In the genomic region with DNA sequence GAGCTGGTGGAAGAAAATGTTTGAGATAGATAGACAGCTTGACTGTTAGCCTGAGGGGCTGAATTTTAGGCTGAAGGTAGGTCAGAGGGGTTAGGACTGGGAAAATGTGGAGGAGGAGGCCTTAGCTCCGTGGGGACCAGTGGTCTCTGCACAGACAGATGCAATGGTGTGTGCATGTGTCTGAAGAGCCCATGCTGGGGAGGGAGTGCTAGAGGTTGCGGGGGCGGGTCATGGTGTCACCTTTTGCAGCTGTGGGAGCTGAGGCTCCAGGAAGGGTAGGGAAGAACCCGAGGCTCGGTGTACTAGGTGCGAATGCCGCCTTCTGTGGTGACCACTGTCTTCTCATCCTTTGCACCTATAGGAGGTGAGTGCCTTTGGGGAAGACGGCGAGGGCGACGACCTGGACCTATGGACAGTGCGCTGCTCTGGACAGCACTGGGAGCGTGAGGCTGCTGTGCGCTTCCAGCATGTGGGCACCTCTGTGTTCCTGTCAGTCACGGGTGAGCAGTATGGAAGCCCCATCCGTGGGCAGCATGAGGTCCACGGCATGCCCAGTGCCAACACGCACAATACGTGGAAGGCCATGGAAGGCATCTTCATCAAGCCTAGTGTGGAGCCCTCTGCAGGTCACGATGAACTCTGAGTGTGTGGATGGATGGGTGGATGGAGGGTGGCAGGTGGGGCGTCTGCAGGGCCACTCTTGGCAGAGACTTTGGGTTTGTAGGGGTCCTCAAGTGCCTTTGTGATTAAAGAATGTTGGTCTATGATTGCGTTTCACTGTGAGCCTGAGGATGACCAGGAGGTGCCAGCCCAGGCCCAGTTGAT, we compare ENCODE assay signal across 9 cellular contexts. TPM values are rescaled to one million over a fixed set of nuclear protein-coding genes. Genes with fewer than 3 reads are reported as not detected.
A peak's percentile ranks its signal among the peaks of the same experiment; 100 is the strongest.
DNase-seq lines count a peak whose midpoint lies in the region; ATAC-seq, FAIRE-seq and TF ChIP-seq lines count a peak whose summit lies in the region.
"Had no signal": no experiment of that assay in that cellular context is flagged by ENCODE, and none has a peak within 500 bp of the region (broad histone marks: within the 10 kb centered on the region; RNA-seq: fewer than 3 reads in every experiment).

No MANE protein-coding gene starts in this region.

- no peak overlapping the region for H3K9ac ChIP-seq in mammary epithelial cell (ENCODE audit: insufficient read depth, low read length)

- H3K36me3 ChIP-seq in mammary epithelial cell (ENCODE audit: insufficient read depth, low read length) = peaks cover 5% of the 10 kb centered on the region
- peaks cover 10% of the 10 kb centered on the region for H3K36me3 ChIP-seq in neuron (ENCODE audit: insufficient read depth, low read length)
- H3K36me3 ChIP-seq: gastrocnemius medialis had no signal

- FAIRE-seq in RCC 7860 (lab: Jason Lieb, UNC) = no peak

- no peaks in the 10 kb centered on the region for H3K9me3 ChIP-seq in mammary epithelial cell (replicated peaks; ENCODE audit: insufficient read depth, low read length)
- no peaks in the 10 kb centered on the region for H3K9me3 ChIP-seq in neuron (ENCODE audit: low read length)
- H3K9me3 ChIP-seq: gastrocnemius medialis had no signal

- H3K4me3 ChIP-seq in GM08714 (ENCODE audit: low read length) (peak overlapping the region; percentile 89; the same call in 1 of the 2 replicates), mammary epithelial cell (replicated peaks in 1 of 3; ENCODE audit: insufficient read depth in 1 of 3, low read depth in 2 of 3, low read length in 3 of 3) (peak overlapping the region; percentile 66 to 92 (median 82)), neuron (ENCODE audit: low read length) (peak overlapping the region; percentile 88)

- CTCF ChIA-PET in mammary epithelial cell (lab: Charles Lee; ENCODE audit: low non-redundant PET) = interaction anchor here (0.5 kb wide), 1 partner anchor 1135 kb away, joined by 22 read pairs; no protein-coding TSS in a partner anchor

- no peak overlapping the region for H3K27ac ChIP-seq in mammary epithelial cell (ENCODE audit: insufficient read depth, low read depth, low read length)

- no peak for ATAC-seq in GM18909 (IDR thresholded peaks at IDR 0.05; ENCODE audit: poor library complexity, unreplicated experiment)
- ATAC-seq: gastrocnemius medialis had no signal

- H3K79me2 ChIP-seq in mammary epithelial cell (ENCODE audit: insufficient read depth, low read length) = peaks cover 20% of the 10 kb centered on the region

- H2AFZ ChIP-seq in mammary epithelial cell (ENCODE audit: low read depth, low read length) = peak overlapping the region; percentile 87
- H2AFZ ChIP-seq in neuron (ENCODE audit: low read depth, low read length) = no peak overlapping the region

- in situ Hi-C loops in mammary epithelial cell (cut with MboI; ENCODE audit: low sequenced_read_pairs in 2 of 2) = no loop called here

- BruUV-seq in mammary epithelial cell (replicated peaks; lab: Mats Ljungman, UMichigan) = no TSS peak

- 91% methylated on average over 20 of the region's 22 CpGs for WGBS in mammary epithelial cell (ENCODE audit: low coverage, missing lambda C conversion rate)

- DNase-seq in mammary epithelial cell = no peak
- DNase-seq in NCI-H524 (lab: John Stamatoyannopoulos, UW) = no peak
- no peak for DNase-seq in Ammon's horn (ENCODE audit: low spot score)
- DNase-seq in RCC 7860 (ENCODE audit: low spot score) = no peak
- DNase-seq: gastrocnemius medialis had no signal

- H3K4me1 ChIP-seq in mammary epithelial cell (ENCODE audit: insufficient read depth, low read length) (peaks cover 17% of the 10 kb centered on the region), neuron (ENCODE audit: insufficient read depth, low read length) (peaks cover 24% of the 10 kb centered on the region)

- intact Hi-C loops in mammary epithelial cell (cut with micrococcal nuclease) = loop anchor here (2.0 to 10.0 kb wide), 2 partner anchors 49 to 75 kb away; no protein-coding TSS in a partner anchor

- dilution Hi-C loops in mammary epithelial cell (cut with HindIII; ENCODE audit: low sequenced_read_pairs) = no loop called here

- no peaks in the 10 kb centered on the region for H4K20me1 ChIP-seq in mammary epithelial cell (ENCODE audit: insufficient read depth, low read length)

- TF ChIP-seq CTCF in LNCAP (IDR thresholded peaks at IDR 0.05) = peak; percentile 36; the same call in 1 of the 2 replicates
- peak in 1 of 2 donors; percentile 27 for TF ChIP-seq CTCF in mammary epithelial cell (conservative IDR thresholded peaks at IDR 0.05 in 1 of 2, IDR thresholded peaks at IDR 0.05 in 1 of 2; ENCODE audit: extremely low read depth in 1 of 2, insufficient read depth in 1 of 2, low read depth in 1 of 2, low read length in 2 of 2)

- H3K27me3 ChIP-seq in mammary epithelial cell (ENCODE audit: insufficient read depth, low read length) (no peaks in the 10 kb centered on the region), neuron (ENCODE audit: insufficient read depth, low read length) (no peaks in the 10 kb centered on the region)
- H3K27me3 ChIP-seq: gastrocnemius medialis had no signal

- peak overlapping the region; percentile 78 for H3K4me2 ChIP-seq in mammary epithelial cell (ENCODE audit: insufficient read depth, low read depth, low read length)

RNA-seq across cellular contexts. Expression of a gene that starts 1.6 kb away (rescaled TPM):
- 10 to 100 TPM; 13.3 to 52.0 TPM for total RNA-seq in mammary epithelial cell
- polyA plus RNA-seq in mammary epithelial cell = 56.2 TPM
- 14.6 TPM for polyA minus RNA-seq in mammary epithelial cell

RNA-seq across cellular contexts. Expression of a gene that starts 11.2 kb away (rescaled TPM):
- total RNA-seq in mammary epithelial cell = under 1 TPM; 0.17 to 0.31 TPM
- 0.03 TPM for polyA plus RNA-seq in mammary epithelial cell
- polyA minus RNA-seq in mammary epithelial cell = not detected

RNA-seq across cellular contexts. Expression of a gene that starts 13.9 kb away (rescaled TPM):
- 10 to 100 TPM; 33.8 to 47.6 TPM for total RNA-seq in mammary epithelial cell
- polyA plus RNA-seq in mammary epithelial cell = 41.1 TPM
- polyA minus RNA-seq in mammary epithelial cell = 29.9 TPM

RNA-seq across cellular contexts. Expression of a gene that starts 22.1 kb away (rescaled TPM):
- total RNA-seq in mammary epithelial cell = 10 to 100 TPM; 18.2 to 35.2 TPM
- 21.8 TPM for polyA plus RNA-seq in mammary epithelial cell
- 35.6 TPM for polyA minus RNA-seq in mammary epithelial cell
